ENCODE assay signal across 8 cellular contexts in the genomic region with DNA sequence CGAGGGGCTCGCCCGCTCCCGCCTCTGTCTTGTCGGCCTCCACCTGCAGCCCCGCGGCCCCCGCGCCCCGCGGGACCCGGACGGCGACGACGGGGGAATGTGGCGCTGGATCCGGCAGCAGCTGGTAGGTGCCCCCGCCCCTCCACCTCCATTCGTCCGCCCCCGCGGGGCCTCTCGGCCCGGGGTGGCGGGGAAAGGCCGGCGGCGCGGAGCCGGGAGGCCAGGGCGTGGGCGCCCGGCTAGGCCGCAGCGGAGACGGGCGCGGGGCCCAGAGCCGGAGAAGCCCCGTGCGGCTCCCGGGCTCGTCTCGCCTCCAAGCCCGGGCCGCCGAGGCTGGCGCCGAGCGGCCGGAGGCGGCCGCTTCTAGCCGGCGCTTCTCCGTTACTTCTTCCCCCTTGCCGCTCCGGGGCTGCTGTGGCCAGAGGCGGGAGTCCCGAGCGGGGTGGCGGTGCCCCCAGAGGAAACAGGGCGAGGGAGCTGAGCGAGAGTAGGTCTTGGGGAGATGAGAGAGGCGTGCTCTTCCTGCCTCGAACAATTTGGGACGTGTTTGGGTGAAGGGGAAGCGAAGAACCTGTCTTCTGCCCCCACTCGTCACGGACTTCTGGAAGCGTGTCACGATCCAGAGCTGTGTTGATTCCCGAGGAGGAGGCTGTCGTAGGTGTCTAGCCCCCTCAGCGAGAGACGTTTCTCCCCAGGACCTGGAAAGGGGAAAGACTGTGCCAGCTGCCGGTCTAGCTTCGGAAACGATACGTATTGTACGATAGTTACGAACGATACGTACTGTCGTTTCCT. TPM values are rescaled to one million over a fixed set of nuclear protein-coding genes. Genes with fewer than 3 reads are reported as not detected.
DNase-seq lines count a peak whose midpoint lies in the region; ATAC-seq and TF ChIP-seq lines count a peak whose summit lies in the region.

No MANE protein-coding gene starts in this region.

- peak overlapping the region; percentile 95 for H3K4me3 Mint-ChIP-seq in activated CD4-positive, alpha-beta T cell treated with anti-CD3 and anti-CD28 coated beads, Interleukin-2, amount 10 ng/mL, durations not matched to agents 24 days and 14 days

- peak; percentile 44 for ATAC-seq in HG02642 (IDR thresholded peaks at IDR 0.05; ENCODE audit: poor library complexity, unreplicated experiment)
- peak; percentile 61 for ATAC-seq in lung (ENCODE audit: insufficient read depth, low FRiP score)

- peak overlapping the region; percentile 96 for H3K27ac Mint-ChIP-seq in activated CD4-positive, alpha-beta T cell treated with anti-CD3 and anti-CD28 coated beads, Interleukin-2, amount 10 ng/mL, durations not matched to agents 24 days and 14 days

- intact Hi-C loops in activated CD4-positive, alpha-beta T cell treated with anti-CD3 and anti-CD28 coated beads, Interleukin-2, amount 10 ng/mL, durations not matched to agents 24 days and 14 days (cut with micrococcal nuclease) = loop anchor here (2.0 to 5.0 kb wide), 4 partner anchors 45 to 363 kb away; a partner anchor contains a TSS

- peaks cover 18 to 27% of the 10 kb centered on the region in 2 donors for H3K4me1 ChIP-seq in duodenal mucosa (ENCODE audit: control insufficient read depth in 1 of 2, insufficient read depth in 2 of 2, low read length in 2 of 2)
- peaks cover 0 to 2% of the 10 kb centered on the region in 2 donors for H3K4me1 ChIP-seq in lung (ENCODE audit: control insufficient read depth in 2 of 2, insufficient read depth in 2 of 2, low read length in 2 of 2)

- no peak for TF ChIP-seq CTCF in lung (IDR thresholded peaks at IDR 0.05; ENCODE audit: control extremely low read depth, extremely low read depth)

- H3K9me3 Mint-ChIP-seq in activated CD4-positive, alpha-beta T cell treated with anti-CD3 and anti-CD28 coated beads, Interleukin-2, amount 10 ng/mL, durations not matched to agents 24 days and 14 days = no peaks in the 10 kb centered on the region

- H3K27me3 ChIP-seq in duodenal mucosa (ENCODE audit: control insufficient read depth in 1 of 2, insufficient read depth in 2 of 2, low read length in 2 of 2) = no peaks in the 10 kb centered on the region
- H3K27me3 ChIP-seq in lung (ENCODE audit: control insufficient read depth, insufficient read depth) = no peaks in the 10 kb centered on the region

- H3K4me1 Mint-ChIP-seq in activated CD4-positive, alpha-beta T cell treated with anti-CD3 and anti-CD28 coated beads, Interleukin-2, amount 10 ng/mL, durations not matched to agents 24 days and 14 days = peaks cover 33% of the 10 kb centered on the region

- peak overlapping the region; percentile 97 to 100 for H3K4me3 ChIP-seq in duodenal mucosa (ENCODE audit: low read depth in 1 of 2, low read length in 2 of 2)
- H3K4me3 ChIP-seq in lung = peak overlapping the region; percentile 80

- WGBS in lung, 2 donors = 0% methylated on average over 67 to 86 of the region's 86 CpGs

- peak; percentile 29 for DNase-seq in NCI-H2196 (lab: John Stamatoyannopoulos, UW; ENCODE audit: unreplicated experiment)
- no peak for DNase-seq in NCI-H2196 treated with DMSO at 0.1 percent for 48 hours (lab: John Stamatoyannopoulos, UW; ENCODE audit: unreplicated experiment)
- DNase-seq in NCI-H1105 treated with DMSO at 0.1 percent for 48 hours (lab: John Stamatoyannopoulos, UW) = peak; percentile 62
- peak; percentile 85 for DNase-seq in activated CD4-positive, alpha-beta T cell treated with anti-CD3 and anti-CD28 coated beads, Interleukin-2, amount 10 ng/mL, durations not matched to agents 24 days and 14 days
- peak; percentile 42 for DNase-seq in lung (ENCODE audit: low spot score)
- DNase-seq in stimulated activated CD8-positive, alpha-beta memory T cell treated with anti-CD3 and anti-CD28 coated beads, Interleukin-12 subunit alpha, Interleukin-12 subunit beta, amount 100 ng/mL, for 4 hours (ENCODE audit: low read depth) = peak; percentile 21

- H3K27ac ChIP-seq in duodenal mucosa (ENCODE audit: low read depth, low read length) (peak overlapping the region; percentile 93), lung (ENCODE audit: low read depth in 1 of 2, low read length in 1 of 2) (peak overlapping the region; percentile 97)

- H3K9me3 ChIP-seq in duodenal mucosa (ENCODE audit: control insufficient read depth in 1 of 2, low read length in 2 of 2) (no peaks in the 10 kb centered on the region), lung (ENCODE audit: control insufficient read depth in 2 of 2, insufficient read depth in 1 of 2, low read length in 1 of 2) (no peaks in the 10 kb centered on the region)

- H3K36me3 ChIP-seq in duodenal mucosa (ENCODE audit: control insufficient read depth in 1 of 2, insufficient read depth in 2 of 2, low read length in 2 of 2) = no peaks in the 10 kb centered on the region
- H3K36me3 ChIP-seq in lung (ENCODE audit: control insufficient read depth in 2 of 2, insufficient read depth in 2 of 2, low read length in 2 of 2) = no peaks in the 10 kb centered on the region

- H3K36me3 Mint-ChIP-seq in activated CD4-positive, alpha-beta T cell treated with anti-CD3 and anti-CD28 coated beads, Interleukin-2, amount 10 ng/mL, durations not matched to agents 24 days and 14 days (ENCODE audit: low read depth) = peaks cover 19% of the 10 kb centered on the region

- peaks cover 2% of the 10 kb centered on the region for H3K27me3 Mint-ChIP-seq in activated CD4-positive, alpha-beta T cell treated with anti-CD3 and anti-CD28 coated beads, Interleukin-2, amount 10 ng/mL, durations not matched to agents 24 days and 14 days

- peak overlapping the region; percentile 99 for H3K9ac ChIP-seq in duodenal mucosa (ENCODE audit: low read depth in 1 of 2, low read length in 2 of 2)

RNA-seq across cellular contexts. Expression of a gene that starts 0.6 kb away (rescaled TPM):
- 87.9 and 89.7 TPM in 2 replicates for total RNA-seq in activated CD4-positive, alpha-beta T cell treated with anti-CD3 and anti-CD28 coated beads, Interleukin-2, amount 10 ng/mL, durations not matched to agents 24 days and 14 days
- total RNA-seq in lung = 100 to 1,000 TPM in 1 of 2 donors, 10 to 100 TPM in 1; 55.0 to 111 TPM
- 10 to 100 TPM in 1 of 2 donors, 1 to 10 TPM in 1; 8.3 to 24.3 TPM for polyA plus RNA-seq in lung
